ENCODE assay signal across 11 cellular contexts in genomic region chr12:48765753-48766162, GRCh38. TPM values are rescaled to one million over a fixed set of nuclear protein-coding genes. Genes with fewer than 3 reads are reported as not detected.
DNase-seq lines count a peak whose midpoint lies in the region; ATAC-seq and TF ChIP-seq lines count a peak whose summit lies in the region.
"Had no signal": no experiment of that assay in that cellular context is flagged by ENCODE, and none has a peak within 500 bp of the region (broad histone marks: within the 10 kb centered on the region; RNA-seq: fewer than 3 reads in every experiment).

No MANE protein-coding gene starts in this region.

- H3K9me3 Mint-ChIP-seq in activated CD4-positive, alpha-beta memory T cell treated with anti-CD3 and anti-CD28 coated beads, Interleukin-2, amount 10 ng/mL, durations not matched to agents 7 days and 5 days, result no peaks in the 10 kb centered on the region
- H3K9me3 Mint-ChIP-seq in naive thymus-derived CD4-positive, alpha-beta T cell, result no peaks in the 10 kb centered on the region
- peaks cover 0 to 5% (median 0%) of the 10 kb centered on the region in 7 donors for H3K9me3 Mint-ChIP-seq in CD14-positive monocyte

- POLR2A ChIA-PET in activated CD4-positive, alpha-beta memory T cell treated with anti-CD3 and anti-CD28 coated beads, Interleukin-2, amount 10 ng/mL, durations not matched to agents 7 days and 5 days (lab: Charles Lee), result no interaction called here
- POLR2A ChIA-PET in naive thymus-derived CD4-positive, alpha-beta T cell (lab: Charles Lee), result no interaction called here

- H3K27ac Mint-ChIP-seq in activated CD4-positive, alpha-beta memory T cell treated with anti-CD3 and anti-CD28 coated beads, Interleukin-2, amount 10 ng/mL, durations not matched to agents 7 days and 5 days, result no peak overlapping the region
- no peak overlapping the region for H3K27ac Mint-ChIP-seq in naive thymus-derived CD4-positive, alpha-beta T cell
- H3K27ac Mint-ChIP-seq in CD14-positive monocyte, result peak overlapping the region in 1 of 7 donors; percentile 16

- no peak overlapping the region for H3K4me3 Mint-ChIP-seq in activated CD4-positive, alpha-beta memory T cell treated with anti-CD3 and anti-CD28 coated beads, Interleukin-2, amount 10 ng/mL, durations not matched to agents 7 days and 5 days
- peak overlapping the region in 1 of 10 donors; percentile 62 for H3K4me3 Mint-ChIP-seq in naive thymus-derived CD4-positive, alpha-beta T cell
- peak overlapping the region in 1 of 2 donors; percentile 10 for H3K4me3 Mint-ChIP-seq in CD14-positive monocyte

- CTCF ChIA-PET in activated CD4-positive, alpha-beta memory T cell treated with anti-CD3 and anti-CD28 coated beads, Interleukin-2, amount 10 ng/mL, durations not matched to agents 7 days and 5 days (lab: Charles Lee), result interaction anchor here (0.7 to 1.7 kb wide), 4 partner anchors 11 to 49 kb away, joined by 3 to 6 read pairs (median 5); no protein-coding TSS in a partner anchor
- CTCF ChIA-PET in naive thymus-derived CD4-positive, alpha-beta T cell (lab: Charles Lee), result no interaction called here

- H3K36me3 Mint-ChIP-seq in activated CD4-positive, alpha-beta memory T cell treated with anti-CD3 and anti-CD28 coated beads, Interleukin-2, amount 10 ng/mL, durations not matched to agents 7 days and 5 days (ENCODE audit: low read depth), result no peaks in the 10 kb centered on the region
- H3K36me3 Mint-ChIP-seq in naive thymus-derived CD4-positive, alpha-beta T cell, result no peaks in the 10 kb centered on the region
- no peaks in the 10 kb centered on the region for H3K36me3 Mint-ChIP-seq in CD14-positive monocyte

- peak; percentile 48 for DNase-seq in EL
- DNase-seq in activated CD4-positive, alpha-beta memory T cell treated with anti-CD3 and anti-CD28 coated beads, Interleukin-2, amount 10 ng/mL, durations not matched to agents 7 days and 5 days, result peak; percentile 50
- DNase-seq in naive thymus-derived CD4-positive, alpha-beta T cell, result peak in 1 of 9 donors; percentile 44
- no peak for DNase-seq in SW 1271 (lab: John Stamatoyannopoulos, UW)
- no peak for DNase-seq in NCI-H226
- no peak for DNase-seq in CD14-positive monocyte (ENCODE audit: low spot score)
- DNase-seq in NCI-H1105 (lab: John Stamatoyannopoulos, UW), result no peak
- DNase-seq: heart left ventricle, T1000 had no signal

- no peak overlapping the region for H3K27ac ChIP-seq in naive thymus-derived CD4-positive, alpha-beta T cell (ENCODE audit: low read depth, low read length)
- H3K27ac ChIP-seq: neutrophil had no signal

- H3K4me1 ChIP-seq in naive thymus-derived CD4-positive, alpha-beta T cell (ENCODE audit: control insufficient read depth in 2 of 2, insufficient read depth in 2 of 2, low read length in 2 of 2), result no peaks in the 10 kb centered on the region

- H3K4me3 ChIP-seq in naive thymus-derived CD4-positive, alpha-beta T cell (ENCODE audit: low read length), result no peak overlapping the region
- H3K4me3 ChIP-seq: heart left ventricle had no signal

- peaks cover 24% of the 10 kb centered on the region for H3K4me1 Mint-ChIP-seq in activated CD4-positive, alpha-beta memory T cell treated with anti-CD3 and anti-CD28 coated beads, Interleukin-2, amount 10 ng/mL, durations not matched to agents 7 days and 5 days
- peaks cover 0 to 21% (median 10%) of the 10 kb centered on the region in 7 donors for H3K4me1 Mint-ChIP-seq in naive thymus-derived CD4-positive, alpha-beta T cell
- H3K4me1 Mint-ChIP-seq in CD14-positive monocyte, result peaks cover 26% of the 10 kb centered on the region

- H3K9me3 ChIP-seq in naive thymus-derived CD4-positive, alpha-beta T cell (ENCODE audit: control insufficient read depth in 2 of 3, low read length in 3 of 3), result no peaks in the 10 kb centered on the region
- H3K9me3 ChIP-seq: heart left ventricle, neutrophil had no signal

- H3K27me3 ChIP-seq in naive thymus-derived CD4-positive, alpha-beta T cell (ENCODE audit: control insufficient read depth in 2 of 2, insufficient read depth in 2 of 2, low read length in 2 of 2), result no peaks in the 10 kb centered on the region
- H3K27me3 ChIP-seq: heart left ventricle had no signal

- TF ChIP-seq CTCF in CD14-positive monocyte (IDR thresholded peaks at IDR 0.05), result no peak

- no peaks in the 10 kb centered on the region for H3K36me3 ChIP-seq in naive thymus-derived CD4-positive, alpha-beta T cell (ENCODE audit: control insufficient read depth in 2 of 3, insufficient read depth in 3 of 3, low read length in 3 of 3)
- H3K36me3 ChIP-seq: neutrophil had no signal

- intact Hi-C loops in naive thymus-derived CD4-positive, alpha-beta T cell (cut with micrococcal nuclease), result loop anchor here in 1 of 2 donors (2.0 kb wide), 1 partner anchor 23 kb away; the partner anchor contains the start of gene ADCY6
- intact Hi-C loops in CD14-positive monocyte (cut with micrococcal nuclease), result no loop called here

- ATAC-seq in HG03378 (IDR thresholded peaks at IDR 0.05; ENCODE audit: unreplicated experiment), result peak; percentile 47
- peak; percentile 69 for ATAC-seq in naive thymus-derived CD4-positive, alpha-beta T cell

- H3K27me3 Mint-ChIP-seq in activated CD4-positive, alpha-beta memory T cell treated with anti-CD3 and anti-CD28 coated beads, Interleukin-2, amount 10 ng/mL, durations not matched to agents 7 days and 5 days, result no peaks in the 10 kb centered on the region
- peaks cover 0 to 9% (median 0%) of the 10 kb centered on the region in 5 donors for H3K27me3 Mint-ChIP-seq in naive thymus-derived CD4-positive, alpha-beta T cell
- H3K27me3 Mint-ChIP-seq in CD14-positive monocyte (ENCODE audit: low read depth in 3 of 3), result peaks cover 0 to 4% (median 3%) of the 10 kb centered on the region in 3 donors

RNA-seq across cellular contexts. Expression of gene ADCY6, which starts 23.1 kb away (rescaled TPM):
- total RNA-seq in activated CD4-positive, alpha-beta memory T cell treated with anti-CD3 and anti-CD28 coated beads, Interleukin-2, amount 10 ng/mL, durations not matched to agents 7 days and 5 days, result under 1 TPM in 1 of 2 experiments, not detected in 1; 0.05 TPM
- total RNA-seq in naive thymus-derived CD4-positive, alpha-beta T cell, result under 1 TPM in 3 of 5 experiments, not detected in 2; 0.07 to 0.22 (median 0.08) TPM
- not detected for polyA plus RNA-seq in naive thymus-derived CD4-positive, alpha-beta T cell
- under 1 TPM in 1 of 2 donors, not detected in 1; 0.03 TPM for polyA plus RNA-seq in CD14-positive monocyte

RNA-seq across cellular contexts. Expression of gene CCNT1, which starts 49.3 kb away (rescaled TPM):
- total RNA-seq in activated CD4-positive, alpha-beta memory T cell treated with anti-CD3 and anti-CD28 coated beads, Interleukin-2, amount 10 ng/mL, durations not matched to agents 7 days and 5 days, result 10 to 100 TPM; 56.9 to 57.4 TPM
- 100 to 1,000 TPM in 1 of 5 experiments, 10 to 100 TPM in 4; 62.5 to 127 (median 76.6) TPM for total RNA-seq in naive thymus-derived CD4-positive, alpha-beta T cell
- 10 to 100 TPM; 11.7 to 23.8 TPM for polyA plus RNA-seq in naive thymus-derived CD4-positive, alpha-beta T cell
- 1 to 10 TPM; 2.3 to 4.4 TPM for polyA plus RNA-seq in CD14-positive monocyte

RNA-seq across cellular contexts. Expression of gene CACNB3, which starts 52.5 kb away (rescaled TPM):
- total RNA-seq in activated CD4-positive, alpha-beta memory T cell treated with anti-CD3 and anti-CD28 coated beads, Interleukin-2, amount 10 ng/mL, durations not matched to agents 7 days and 5 days, result 10 to 100 TPM; 32.8 to 34.2 TPM
- total RNA-seq in naive thymus-derived CD4-positive, alpha-beta T cell, result 10 to 100 TPM in 1 of 5 experiments, 1 to 10 TPM in 4; 2.2 to 14.7 (median 5.5) TPM
- 1 to 10 TPM in 1 of 2 donors, under 1 TPM in 1; 0.89 to 1.5 TPM for polyA plus RNA-seq in naive thymus-derived CD4-positive, alpha-beta T cell
- 1 to 10 TPM in 1 of 2 donors, under 1 TPM in 1; 0.84 to 1.5 TPM for polyA plus RNA-seq in CD14-positive monocyte

Comparison
In these comparisons a context has a peak if more than half of its experiments do, and no peak if none do; other contexts are left out.
1. DNase-seq: peak in EL (single experiment) and activated CD4-positive, alpha-beta memory T cell treated with anti-CD3 and anti-CD28 coated beads, Interleukin-2, amount 10 ng/mL, durations not matched to agents 7 days and 5 days (single experiment); none in SW 1271 (0 of 2), NCI-H226 (single experiment), CD14-positive monocyte (single experiment) and NCI-H1105 (single experiment).